In genomic region chr7:150481207-150481920, GRCh38 we compare ENCODE assay signal across 11 cellular contexts. TPM values are rescaled to one million over a fixed set of nuclear protein-coding genes. Genes with fewer than 3 reads are reported as not detected.
DNase-seq lines count a peak whose midpoint lies in the region; ATAC-seq and TF ChIP-seq lines count a peak whose summit lies in the region.
"Had no signal": no experiment of that assay in that cellular context is flagged by ENCODE, and none has a peak within 500 bp of the region (broad histone marks: within the 10 kb centered on the region; RNA-seq: fewer than 3 reads in every experiment).

No MANE protein-coding gene starts in this region.

- peaks cover 34 to 38% of the 10 kb centered on the region in 2 donors for H3K36me3 Mint-ChIP-seq in CD4-positive, alpha-beta memory T cell
- peaks cover 33% of the 10 kb centered on the region for H3K36me3 Mint-ChIP-seq in activated CD8-positive, alpha-beta T cell treated with anti-CD3 and anti-CD28 coated beads for 36 hours (ENCODE audit: low read depth)
- peaks cover 29% of the 10 kb centered on the region for H3K36me3 Mint-ChIP-seq in effector memory CD8-positive, alpha-beta T cell (ENCODE audit: insufficient read depth)
- H3K36me3 Mint-ChIP-seq in chondrocyte (ENCODE audit: low read depth) = no peaks in the 10 kb centered on the region

- H3K4me3 ChIP-seq in CD4-positive, alpha-beta memory T cell (ENCODE audit: low read length in 2 of 2) = peak overlapping the region in 1 of 2 donors; percentile 37
- H3K4me3 ChIP-seq in gastrocnemius medialis = no peak overlapping the region

- peaks cover 9% of the 10 kb centered on the region for H3K36me3 ChIP-seq in CD4-positive, alpha-beta memory T cell (ENCODE audit: insufficient read depth, low read length)
- H3K36me3 ChIP-seq in gastrocnemius medialis = no peaks in the 10 kb centered on the region

- no peak for TF ChIP-seq POLR2A in gastrocnemius medialis (IDR thresholded peaks at IDR 0.05)

- H3K4me3 Mint-ChIP-seq in CD4-positive, alpha-beta memory T cell = peak overlapping the region; percentile 80 to 90 (median 88)
- peak overlapping the region; percentile 67 for H3K4me3 Mint-ChIP-seq in activated CD8-positive, alpha-beta T cell treated with anti-CD3 and anti-CD28 coated beads for 36 hours
- peak overlapping the region; percentile 76 to 78 for H3K4me3 Mint-ChIP-seq in effector memory CD8-positive, alpha-beta T cell
- no peak overlapping the region for H3K4me3 Mint-ChIP-seq in chondrocyte (ENCODE audit: unreplicated experiment)
- H3K4me3 Mint-ChIP-seq: B cell had no signal

- peaks cover 99% of the 10 kb centered on the region for H3K4me1 ChIP-seq in CD4-positive, alpha-beta memory T cell (ENCODE audit: insufficient read depth, low read length)
- H3K4me1 ChIP-seq in gastrocnemius medialis = peaks cover 0 to 10% of the 10 kb centered on the region in 2 donors

- no peak for TF ChIP-seq CTCF in activated CD8-positive, alpha-beta T cell treated with anti-CD3 and anti-CD28 coated beads for 36 hours (IDR thresholded peaks at IDR 0.05)
- TF ChIP-seq CTCF in gastrocnemius medialis (IDR thresholded peaks at IDR 0.05 in 4 of 5, conservative IDR thresholded peaks at IDR 0.05 in 1 of 5) (no peak), chondrocyte (IDR thresholded peaks at IDR 0.05) (no peak)

- H3K9me3 ChIP-seq in CD4-positive, alpha-beta memory T cell (ENCODE audit: control insufficient read depth in 1 of 2, low read length in 2 of 2) = no peaks in the 10 kb centered on the region
- no peaks in the 10 kb centered on the region for H3K9me3 ChIP-seq in gastrocnemius medialis

- intact Hi-C loops in CD4-positive, alpha-beta memory T cell (cut with micrococcal nuclease) = loop anchor here (1.0 to 2.0 kb wide), 4 partner anchors 17 to 34 kb away; partner anchors contain the start of gene GIMAP8
- intact Hi-C loops in activated CD8-positive, alpha-beta T cell treated with anti-CD3 and anti-CD28 coated beads for 36 hours (cut with micrococcal nuclease) = loop anchor here (2.0 kb wide), 1 partner anchor 21 kb away; no protein-coding TSS in a partner anchor
- intact Hi-C loops in gastrocnemius medialis (cut with DNase I; ENCODE audit: low total_unique reads) = no loop called here

- POLR2A ChIA-PET in CD4-positive, alpha-beta memory T cell (lab: Charles Lee; ENCODE audit: partially characterized antibody) = interaction anchor here (0.6 to 30.4 kb wide), 31 partner anchors 9 to 283 kb away, joined by 3 to 1079 read pairs (median 7); partner anchors contain the start of genes GIMAP1, GIMAP2, GIMAP4 and GIMAP5
- POLR2A ChIA-PET in activated CD8-positive, alpha-beta T cell treated with anti-CD3 and anti-CD28 coated beads for 36 hours (lab: Charles Lee) = interaction anchor here (0.6 to 7.9 kb wide), 17 partner anchors 9 to 274 kb away, joined by 3 to 65 read pairs (median 4); partner anchors contain the start of genes GIMAP4, GIMAP7 and GIMAP8

- no peaks in the 10 kb centered on the region for H3K27me3 Mint-ChIP-seq in CD4-positive, alpha-beta memory T cell
- H3K27me3 Mint-ChIP-seq in activated CD8-positive, alpha-beta T cell treated with anti-CD3 and anti-CD28 coated beads for 36 hours = no peaks in the 10 kb centered on the region
- H3K27me3 Mint-ChIP-seq in effector memory CD8-positive, alpha-beta T cell = no peaks in the 10 kb centered on the region
- peaks cover 4% of the 10 kb centered on the region for H3K27me3 Mint-ChIP-seq in chondrocyte (ENCODE audit: low read depth)

- peak; percentile 63 to 87 (median 69) for DNase-seq in CD4-positive, alpha-beta memory T cell
- peak; percentile 74 for DNase-seq in activated CD8-positive, alpha-beta T cell treated with anti-CD3 and anti-CD28 coated beads for 36 hours
- peak; percentile 41 to 61 (median 49) for DNase-seq in effector memory CD8-positive, alpha-beta T cell
- DNase-seq in gastrocnemius medialis (no peak), chondrocyte (ENCODE audit: low spot score) (no peak), GOT3 (lab: John Stamatoyannopoulos, UW) (no peak), NCI-H345 (lab: John Stamatoyannopoulos, UW) (no peak)
- DNase-seq: NCI-H2171, SIG-M5 had no signal

- H3K27me3 ChIP-seq in CD4-positive, alpha-beta memory T cell (ENCODE audit: insufficient read depth, low read length) = no peaks in the 10 kb centered on the region
- H3K27me3 ChIP-seq in gastrocnemius medialis = no peaks in the 10 kb centered on the region

- peak; percentile 74 for ATAC-seq in activated CD8-positive, alpha-beta T cell treated with anti-CD3 and anti-CD28 coated beads for 36 hours
- ATAC-seq in effector memory CD8-positive, alpha-beta T cell (replicated peaks) = peak; percentile 85
- ATAC-seq in gastrocnemius medialis = no peak
- no peak for ATAC-seq in GM21528 (IDR thresholded peaks at IDR 0.05; ENCODE audit: low FRiP score, unreplicated experiment)

- H3K4me1 Mint-ChIP-seq in CD4-positive, alpha-beta memory T cell = peaks cover 75 to 98% (median 91%) of the 10 kb centered on the region in 4 donors
- H3K4me1 Mint-ChIP-seq in activated CD8-positive, alpha-beta T cell treated with anti-CD3 and anti-CD28 coated beads for 36 hours (ENCODE audit: low read depth) = peaks cover 92% of the 10 kb centered on the region
- H3K4me1 Mint-ChIP-seq in effector memory CD8-positive, alpha-beta T cell (ENCODE audit: low read depth in 2 of 2) = peaks cover 65 to 86% of the 10 kb centered on the region in 2 donors
- no peaks in the 10 kb centered on the region for H3K4me1 Mint-ChIP-seq in chondrocyte (ENCODE audit: low read depth)

- peaks cover 0 to 4% (median 3%) of the 10 kb centered on the region in 8 donors for H3K9me3 Mint-ChIP-seq in CD4-positive, alpha-beta memory T cell
- peaks cover 4% of the 10 kb centered on the region for H3K9me3 Mint-ChIP-seq in activated CD8-positive, alpha-beta T cell treated with anti-CD3 and anti-CD28 coated beads for 36 hours
- H3K9me3 Mint-ChIP-seq in effector memory CD8-positive, alpha-beta T cell = no peaks in the 10 kb centered on the region
- no peaks in the 10 kb centered on the region for H3K9me3 Mint-ChIP-seq in chondrocyte (ENCODE audit: low read depth)

- peak overlapping the region; percentile 96 to 100 (median 99) for H3K27ac Mint-ChIP-seq in CD4-positive, alpha-beta memory T cell
- H3K27ac Mint-ChIP-seq in activated CD8-positive, alpha-beta T cell treated with anti-CD3 and anti-CD28 coated beads for 36 hours = peak overlapping the region; percentile 97
- peak overlapping the region; percentile 90 to 94 for H3K27ac Mint-ChIP-seq in effector memory CD8-positive, alpha-beta T cell
- H3K27ac Mint-ChIP-seq in chondrocyte (ENCODE audit: unreplicated experiment) = no peak overlapping the region
- H3K27ac Mint-ChIP-seq: B cell had no signal

- in situ Hi-C loops in gastrocnemius medialis (cut with MboI; ENCODE audit: low sequenced_read_pairs in 4 of 4) = no loop called here

- CTCF ChIA-PET in CD4-positive, alpha-beta memory T cell (lab: Charles Lee; ENCODE audit: partially characterized antibody) = interaction anchor here (0.5 to 3.6 kb wide), 19 partner anchors 10 to 1024 kb away, joined by 3 to 47 read pairs (median 3); partner anchors contain the start of genes GIMAP7 and GIMAP8
- CTCF ChIA-PET in activated CD8-positive, alpha-beta T cell treated with anti-CD3 and anti-CD28 coated beads for 36 hours (lab: Charles Lee) = interaction anchor here (0.7 to 1.5 kb wide), 8 partner anchors 10 to 274 kb away, joined by 3 to 9 read pairs (median 3); partner anchors contain the start of genes GIMAP1 and GIMAP8

- peak overlapping the region; percentile 71 for H3K27ac ChIP-seq in CD4-positive, alpha-beta memory T cell (ENCODE audit: low read depth, low read length)
- H3K27ac ChIP-seq in gastrocnemius medialis = peak overlapping the region; percentile 28 to 68 (median 50)

RNA-seq across cellular contexts. Expression of gene GIMAP8, which starts 30.9 kb away (rescaled TPM):
- 10 to 100 TPM; 59.0 to 62.5 TPM for total RNA-seq in CD4-positive, alpha-beta memory T cell
- polyA plus RNA-seq in CD4-positive, alpha-beta memory T cell = 10 to 100 TPM in 1 of 2 donors, 1 to 10 TPM in 1; 9.8 to 39.9 TPM
- 1 to 10 TPM; 8.6 to 8.7 TPM for total RNA-seq in activated CD8-positive, alpha-beta T cell treated with anti-CD3 and anti-CD28 coated beads for 36 hours
- total RNA-seq in gastrocnemius medialis = 10 to 100 TPM in 1 of 4 donors, 1 to 10 TPM in 3; 5.4 to 10.4 (median 7.1) TPM
- total RNA-seq in chondrocyte = not detected in 3 replicates

RNA-seq across cellular contexts. Expression of gene GIMAP7, which starts 33.3 kb away (rescaled TPM):
- total RNA-seq in CD4-positive, alpha-beta memory T cell = 100 to 1,000 TPM; 464 to 476 TPM
- 1,000 to 10,000 TPM in 1 of 2 donors, 100 to 1,000 TPM in 1; 557 to 1,096 TPM for polyA plus RNA-seq in CD4-positive, alpha-beta memory T cell
- 10 to 100 TPM; 29.0 to 29.5 TPM for total RNA-seq in activated CD8-positive, alpha-beta T cell treated with anti-CD3 and anti-CD28 coated beads for 36 hours
- total RNA-seq in gastrocnemius medialis = 1 to 10 TPM; 6.6 to 7.8 (median 7.0) TPM
- not detected in 3 replicates for total RNA-seq in chondrocyte

Comparison
In these comparisons a context has a peak if more than half of its experiments do, and no peak if none do; other contexts are left out.
1. DNase-seq: peak in CD4-positive, alpha-beta memory T cell (5 of 5), activated CD8-positive, alpha-beta T cell treated with anti-CD3 and anti-CD28 coated beads for 36 hours (single experiment) and effector memory CD8-positive, alpha-beta T cell (3 of 3); none in gastrocnemius medialis (0 of 2), chondrocyte (single experiment), GOT3 (single experiment) and NCI-H345 (single experiment).
2. ATAC-seq: peak in activated CD8-positive, alpha-beta T cell treated with anti-CD3 and anti-CD28 coated beads for 36 hours (single experiment) and effector memory CD8-positive, alpha-beta T cell (single experiment); none in gastrocnemius medialis (0 of 2) and GM21528 (single experiment).
3. RNA of gene GIMAP8, which starts 30.9 kb away (total RNA-seq): 59.0 to 62.5 TPM in CD4-positive, alpha-beta memory T cell; 8.6 to 8.7 TPM in activated CD8-positive, alpha-beta T cell treated with anti-CD3 and anti-CD28 coated beads for 36 hours, 5.4 to 10.4 TPM in gastrocnemius medialis and not detected in chondrocyte; every median in the first group is over 4 times any median in the second.
4. RNA of gene GIMAP7, which starts 33.3 kb away (total RNA-seq): 464 to 476 TPM in CD4-positive, alpha-beta memory T cell; 29.0 to 29.5 TPM in activated CD8-positive, alpha-beta T cell treated with anti-CD3 and anti-CD28 coated beads for 36 hours, 6.6 to 7.8 TPM in gastrocnemius medialis and not detected in chondrocyte; every median in the first group is over 10 times any median in the second.